In the genomic region with DNA sequence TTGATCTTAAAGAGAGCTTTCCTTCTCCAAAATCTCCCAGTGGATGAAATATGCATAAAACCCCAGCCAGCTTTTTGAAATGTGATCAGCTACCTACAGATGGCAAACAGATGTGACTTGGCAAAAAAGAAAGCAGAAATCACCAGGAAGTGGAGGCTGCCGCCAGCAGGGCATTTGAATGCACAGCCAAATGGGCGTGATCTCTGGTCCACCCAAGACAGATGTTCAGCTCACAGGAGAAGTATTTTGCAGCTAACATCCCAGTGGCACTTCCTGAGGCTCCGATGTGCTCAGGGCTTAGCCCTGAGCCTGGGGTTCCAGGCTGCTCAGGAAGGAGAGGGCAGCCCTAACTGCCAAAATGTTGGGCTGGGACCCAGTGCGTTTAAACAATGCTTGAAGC, we compare ENCODE assay signal across 9 cellular contexts.
A peak's percentile ranks its signal among the peaks of the same experiment; 100 is the strongest.
DNase-seq lines count a peak whose midpoint lies in the region; ATAC-seq and TF ChIP-seq lines count a peak whose summit lies in the region.
"Had no signal": no experiment of that assay in that cellular context is flagged by ENCODE, and none has a peak within 500 bp of the region (broad histone marks: within the 10 kb centered on the region; RNA-seq: fewer than 3 reads in every experiment).

No MANE protein-coding gene starts in this region.

- no peak for TF ChIP-seq CTCF in left ventricle myocardium inferior (IDR thresholded peaks at IDR 0.05; ENCODE audit: borderline replicate concordance)
- peak; percentile 56 for TF ChIP-seq CTCF in choroid plexus epithelial cell (conservative IDR thresholded peaks at IDR 0.05; ENCODE audit: low read depth, low read length)
- no peak for TF ChIP-seq CTCF in upper lobe of right lung (IDR thresholded peaks at IDR 0.05)

- H3K4me1 ChIP-seq in left ventricle myocardium inferior (no peaks in the 10 kb centered on the region), upper lobe of right lung (peaks cover 17% of the 10 kb centered on the region)

- peak; percentile 60 for ATAC-seq in Right ventricle myocardium inferior
- peak; percentile 30 for ATAC-seq in upper lobe of right lung
- ATAC-seq in HG02938 (IDR thresholded peaks at IDR 0.05; ENCODE audit: unreplicated experiment): no peak

- peaks cover 7% of the 10 kb centered on the region for H3K36me3 ChIP-seq in left ventricle myocardium inferior
- peaks cover 27% of the 10 kb centered on the region for H3K36me3 ChIP-seq in upper lobe of right lung

- H3K27me3 ChIP-seq in left ventricle myocardium inferior (ENCODE audit: low read depth) (no peaks in the 10 kb centered on the region), upper lobe of right lung (no peaks in the 10 kb centered on the region)

- H3K27ac ChIP-seq in left ventricle myocardium inferior (replicated peaks) (no peak overlapping the region), upper lobe of right lung (no peak overlapping the region)
- H3K27ac ChIP-seq: KMS-11 had no signal

- no peak for DNase-seq in Right ventricle myocardium inferior (ENCODE audit: missing footprints)
- DNase-seq in left ventricle myocardium inferior: no peak
- peak; percentile 94 for DNase-seq in NCI-H1694 (lab: John Stamatoyannopoulos, UW)
- DNase-seq in choroid plexus epithelial cell (ENCODE audit: low read depth): peak; percentile 74
- no peak for DNase-seq in upper lobe of right lung
- no peak for DNase-seq in hippocampal formation (lab: John Stamatoyannopoulos, UW)
- no peak for DNase-seq in NCI-H345 treated with DMSO at 0.1 percent for 48 hours (lab: John Stamatoyannopoulos, UW; ENCODE audit: unreplicated experiment)

- H3K4me3 ChIP-seq in left ventricle myocardium inferior: no peak overlapping the region
- H3K4me3 ChIP-seq in choroid plexus epithelial cell (ENCODE audit: low read depth, low read length): no peak overlapping the region
- no peak overlapping the region for H3K4me3 ChIP-seq in upper lobe of right lung

- no peaks in the 10 kb centered on the region for H3K9me3 ChIP-seq in left ventricle myocardium inferior (replicated peaks)
- H3K9me3 ChIP-seq in upper lobe of right lung: no peaks in the 10 kb centered on the region

- intact Hi-C loops in Right ventricle myocardium inferior (cut with DNase I) (no loop called here), left ventricle myocardium inferior (cut with micrococcal nuclease) (no loop called here), upper lobe of right lung (cut with DNase I) (no loop called here)

Comparison
In these comparisons a context has a peak if more than half of its experiments do, and no peak if none do; other contexts are left out.
1. DNase-seq: peak in NCI-H1694 (single experiment) and choroid plexus epithelial cell (single experiment); none in Right ventricle myocardium inferior (single experiment), left ventricle myocardium inferior (single experiment), upper lobe of right lung (single experiment), hippocampal formation (0 of 2) and NCI-H345 treated with DMSO at 0.1 percent for 48 hours (single experiment).